In the genomic region with DNA sequence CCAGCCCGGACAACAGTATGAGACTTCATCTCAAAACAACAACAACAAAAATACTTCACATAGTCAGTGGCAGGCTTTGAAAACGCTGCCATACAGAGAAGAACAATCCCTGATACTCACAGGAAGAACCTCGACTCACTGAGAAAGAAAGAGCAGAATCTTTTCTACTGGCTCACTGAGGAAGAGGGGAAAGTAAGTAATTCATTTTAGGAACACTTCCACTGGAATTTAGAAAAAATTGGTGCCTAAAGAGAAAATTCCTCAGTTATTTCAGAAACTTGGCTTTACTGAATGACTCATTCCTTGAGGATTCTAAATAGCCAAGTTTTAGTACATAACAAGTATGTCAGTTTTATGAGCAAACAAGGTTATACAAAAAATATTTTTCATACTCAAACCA, we compare ENCODE assay signal across 10 cellular contexts. TPM values are rescaled to one million over a fixed set of nuclear protein-coding genes. Genes with fewer than 3 reads are reported as not detected.
A peak's percentile ranks its signal among the peaks of the same experiment; 100 is the strongest.
DNase-seq lines count a peak whose midpoint lies in the region; ATAC-seq and TF ChIP-seq lines count a peak whose summit lies in the region.
"Had no signal": no experiment of that assay in that cellular context is flagged by ENCODE, and none has a peak within 500 bp of the region (broad histone marks: within the 10 kb centered on the region; RNA-seq: fewer than 3 reads in every experiment).

No MANE protein-coding gene starts in this region.

- peak overlapping the region; percentile 77 for H4K91ac ChIP-seq in trophoblast cell (ENCODE audit: low read depth, low read length)

- H2BK5ac ChIP-seq in trophoblast cell (ENCODE audit: low read depth, low read length, poor library complexity), result peak overlapping the region; percentile 88

- H3K14ac ChIP-seq in trophoblast cell (ENCODE audit: low read length), result peak overlapping the region; percentile 11

- H3K9ac ChIP-seq in HUES6 (ENCODE audit: low read length) (no peak overlapping the region), trophoblast cell (ENCODE audit: low read length) (no peak overlapping the region)

- H3K9me3 Mint-ChIP-seq in CD14-positive monocyte, result no peaks in the 10 kb centered on the region
- H3K9me3 Mint-ChIP-seq: T-cell had no signal

- H3K36me3 ChIP-seq in HUES6 (ENCODE audit: control insufficient read depth, insufficient read depth, low read length), result peaks cover 40% of the 10 kb centered on the region
- peaks cover 0 to 2% of the 10 kb centered on the region in 2 experiments for H3K36me3 ChIP-seq in trophoblast cell (ENCODE audit: control insufficient read depth in 1 of 2, insufficient read depth in 2 of 2, low read length in 2 of 2)

- ATAC-seq in HG02678 (IDR thresholded peaks at IDR 0.05; ENCODE audit: unreplicated experiment), result no peak
- ATAC-seq: T-cell had no signal

- H3K27me3 Mint-ChIP-seq in CD14-positive monocyte (ENCODE audit: low read depth in 3 of 3), result no peaks in the 10 kb centered on the region
- H3K27me3 Mint-ChIP-seq: T-cell had no signal

- H3K4me1 ChIP-seq in HUES6 (ENCODE audit: control insufficient read depth, insufficient read depth, low read length) (peaks cover 36% of the 10 kb centered on the region), trophoblast cell (ENCODE audit: control insufficient read depth in 1 of 2, insufficient read depth in 2 of 2, low read length in 2 of 2) (peaks cover 8% of the 10 kb centered on the region in 2 experiments)

- TF ChIP-seq CTCF in CD14-positive monocyte (IDR thresholded peaks at IDR 0.05) (no peak), coronary artery (IDR thresholded peaks at IDR 0.05) (no peak)

- H3K36me3 Mint-ChIP-seq in CD14-positive monocyte, result peaks cover 18 to 24% of the 10 kb centered on the region in 2 donors

- H2BK120ac ChIP-seq in trophoblast cell (ENCODE audit: insufficient read depth, low read length, poor library complexity), result peak overlapping the region; percentile 47

- peak overlapping the region in 5 of 7 donors; percentile 40 to 90 (median 80) for H3K27ac Mint-ChIP-seq in CD14-positive monocyte

- peak overlapping the region; percentile 58 for H3K4ac ChIP-seq in trophoblast cell (ENCODE audit: low read depth, low read length)

- no peak overlapping the region for H2BK12ac ChIP-seq in trophoblast cell (ENCODE audit: low read length)

- no peak overlapping the region for H2AFZ ChIP-seq in trophoblast cell (ENCODE audit: insufficient read depth, low read length, poor library complexity)

- peak overlapping the region; percentile 14 for H4K8ac ChIP-seq in trophoblast cell (ENCODE audit: low read depth, low read length)

- peak overlapping the region; percentile 14 for H4K12ac ChIP-seq in trophoblast cell (ENCODE audit: low read depth, low read length)

- no peak overlapping the region for H3K4me3 Mint-ChIP-seq in CD14-positive monocyte
- H3K4me3 Mint-ChIP-seq: T-cell had no signal

- no peak overlapping the region for H3K23ac ChIP-seq in trophoblast cell (ENCODE audit: low read length)

- no peak for DNase-seq in CD14-positive monocyte (ENCODE audit: low spot score)
- DNase-seq in coronary artery (ENCODE audit: low spot score), result no peak
- peak; percentile 28 to 86 for DNase-seq in trophoblast cell
- DNase-seq in DMS114 treated with DMSO at 0.1 percent for 48 hours (lab: John Stamatoyannopoulos, UW; ENCODE audit: unreplicated experiment), result no peak
- no peak for DNase-seq in stimulated activated CD4-positive, alpha-beta T cell treated with anti-CD3 and anti-CD28 coated beads, Interleukin-4, amount 100 ng/mL, for 24 hours
- no peak for DNase-seq in cerebellar nuclear complex (lab: John Stamatoyannopoulos, UW)
- DNase-seq: H7, T-cell had no signal

- peaks cover 44% of the 10 kb centered on the region for H3K4me1 Mint-ChIP-seq in CD14-positive monocyte

- H3K27ac ChIP-seq in HUES6 (ENCODE audit: low read depth, low read length) (peak overlapping the region; percentile 69; the same call in 1 of the 2 replicates), coronary artery (peak overlapping the region; percentile 66 to 77), trophoblast cell (ENCODE audit: low read depth, low read length) (peak overlapping the region; percentile 75)

- H3K27me3 ChIP-seq in HUES6 (ENCODE audit: control insufficient read depth, insufficient read depth, low read length) (no peaks in the 10 kb centered on the region), trophoblast cell (ENCODE audit: insufficient read depth, low read length) (no peaks in the 10 kb centered on the region)

- peaks cover 6% of the 10 kb centered on the region for H3K79me2 ChIP-seq in trophoblast cell (ENCODE audit: control insufficient read depth, insufficient read depth, low read length, poor library complexity)

- WGBS in trophoblast cell (ENCODE audit: extremely low coverage, insufficient coverage, insufficient read length), result no CpG with 5 or more reads among the region's 3 CpGs

- peaks cover 8% of the 10 kb centered on the region for H3K79me1 ChIP-seq in trophoblast cell (ENCODE audit: low read length)

- H3K4me2 ChIP-seq in trophoblast cell (ENCODE audit: low read length), result no peak overlapping the region

- H3K9me3 ChIP-seq in HUES6 (ENCODE audit: control insufficient read depth, insufficient read depth, low read depth, low read length) (no peaks in the 10 kb centered on the region), trophoblast cell (ENCODE audit: insufficient read depth, low read depth, low read length) (no peaks in the 10 kb centered on the region)

- H3K4me3 ChIP-seq in HUES6 (ENCODE audit: low read depth, low read length) (no peak overlapping the region), coronary artery (peak overlapping the region; percentile 5), trophoblast cell (ENCODE audit: low read depth, low read length) (no peak overlapping the region)

- H3K18ac ChIP-seq in trophoblast cell (ENCODE audit: low read length), result peak overlapping the region; percentile 68

- H2AK5ac ChIP-seq in trophoblast cell (ENCODE audit: low read length), result peak overlapping the region; percentile 18

- intact Hi-C loops in CD14-positive monocyte (cut with micrococcal nuclease), result loop anchor here (5.0 to 10.0 kb wide), 3 partner anchors 150 to 330 kb away; no protein-coding TSS in a partner anchor

RNA-seq across cellular contexts. Expression of gene NARS2, which starts 12.3 kb away (rescaled TPM):
- 1 to 10 TPM; 4.9 to 6.6 TPM for polyA plus RNA-seq in CD14-positive monocyte
- polyA plus RNA-seq in trophoblast cell (2013), result 19.8 and 20.8 TPM in 2 replicates

Comparison
In these comparisons a context has a peak if more than half of its experiments do, and no peak if none do; other contexts are left out.
1. DNase-seq: peak in trophoblast cell (2 of 2); none in CD14-positive monocyte (single experiment), coronary artery (single experiment), DMS114 treated with DMSO at 0.1 percent for 48 hours (single experiment), stimulated activated CD4-positive, alpha-beta T cell treated with anti-CD3 and anti-CD28 coated beads, Interleukin-4, amount 100 ng/mL, for 24 hours (single experiment) and cerebellar nuclear complex (0 of 2).
2. Peak in every context shown above with its lines, with median percentiles within 50 percentile points of each other: H3K27ac ChIP-seq.